11 cellular contexts compared by ENCODE assay signal in genomic region chr17:71029246-71029645, GRCh38.
"Had no signal": no experiment of that assay in that cellular context is flagged by ENCODE, and none has a peak within 500 bp of the region (broad histone marks: within the 10 kb centered on the region; RNA-seq: fewer than 3 reads in every experiment).

No MANE protein-coding gene starts in this region.

- H3K27ac ChIP-seq: GM23248 had no signal

- H3K9me3 ChIP-seq: HAP-1 had no signal

- H3K4me1 ChIP-seq: HAP-1 had no signal

- H3K4me2 ChIP-seq: GM23338 had no signal

- H3K36me3 ChIP-seq: HAP-1 had no signal

- H3K4me3 ChIP-seq: GM23248, GM23338, HAP-1 had no signal

- FAIRE-seq: H1, H54 had no signal

- H3K9ac ChIP-seq: GM23248 had no signal

- DNase-seq: GM23248, GOT3, H7, H9, HCEC 1CT, HFFc6 had no signal

- ATAC-seq: GM23338, HCT116 had no signal

- H2AFZ ChIP-seq: GM23248, GM23338 had no signal
